In the genomic region with DNA sequence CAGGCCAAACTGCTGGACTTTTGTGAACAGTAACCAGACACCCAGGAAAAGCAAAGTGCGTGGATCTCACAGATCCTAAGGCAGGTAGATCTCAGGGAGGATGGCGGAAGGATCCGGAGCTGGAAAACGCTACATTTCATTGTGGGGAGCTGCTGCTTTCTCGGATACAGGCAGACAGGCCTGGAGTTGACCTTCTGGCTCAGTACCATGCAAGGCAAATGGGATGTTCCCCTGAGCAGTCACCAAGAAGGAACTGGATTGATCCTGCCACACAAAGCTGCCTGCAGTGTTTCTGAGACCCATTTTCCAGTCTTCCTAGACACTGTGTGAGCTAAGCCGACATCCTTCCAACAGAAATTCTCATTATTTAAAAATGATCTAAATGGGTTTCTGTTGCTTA, we compare ENCODE assay signal across 1 cellular context.
TF ChIP-seq lines count a peak whose summit lies in the region.

No MANE protein-coding gene starts in this region.

TF ChIP-seq in neural cell, 6 proteins besides CTCF, POLR2A, EP300 and RAD21:
- TF ChIP-seq, protein P1, sequence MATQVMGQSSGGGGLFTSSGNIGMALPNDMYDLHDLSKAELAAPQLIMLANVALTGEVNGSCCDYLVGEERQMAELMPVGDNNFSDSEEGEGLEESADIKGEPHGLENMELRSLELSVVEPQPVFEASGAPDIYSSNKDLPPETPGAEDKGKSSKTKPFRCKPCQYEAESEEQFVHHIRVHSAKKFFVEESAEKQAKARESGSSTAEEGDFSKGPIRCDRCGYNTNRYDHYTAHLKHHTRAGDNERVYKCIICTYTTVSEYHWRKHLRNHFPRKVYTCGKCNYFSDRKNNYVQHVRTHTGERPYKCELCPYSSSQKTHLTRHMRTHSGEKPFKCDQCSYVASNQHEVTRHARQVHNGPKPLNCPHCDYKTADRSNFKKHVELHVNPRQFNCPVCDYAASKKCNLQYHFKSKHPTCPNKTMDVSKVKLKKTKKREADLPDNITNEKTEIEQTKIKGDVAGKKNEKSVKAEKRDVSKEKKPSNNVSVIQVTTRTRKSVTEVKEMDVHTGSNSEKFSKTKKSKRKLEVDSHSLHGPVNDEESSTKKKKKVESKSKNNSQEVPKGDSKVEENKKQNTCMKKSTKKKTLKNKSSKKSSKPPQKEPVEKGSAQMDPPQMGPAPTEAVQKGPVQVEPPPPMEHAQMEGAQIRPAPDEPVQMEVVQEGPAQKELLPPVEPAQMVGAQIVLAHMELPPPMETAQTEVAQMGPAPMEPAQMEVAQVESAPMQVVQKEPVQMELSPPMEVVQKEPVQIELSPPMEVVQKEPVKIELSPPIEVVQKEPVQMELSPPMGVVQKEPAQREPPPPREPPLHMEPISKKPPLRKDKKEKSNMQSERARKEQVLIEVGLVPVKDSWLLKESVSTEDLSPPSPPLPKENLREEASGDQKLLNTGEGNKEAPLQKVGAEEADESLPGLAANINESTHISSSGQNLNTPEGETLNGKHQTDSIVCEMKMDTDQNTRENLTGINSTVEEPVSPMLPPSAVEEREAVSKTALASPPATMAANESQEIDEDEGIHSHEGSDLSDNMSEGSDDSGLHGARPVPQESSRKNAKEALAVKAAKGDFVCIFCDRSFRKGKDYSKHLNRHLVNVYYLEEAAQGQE (IDR thresholded peaks at IDR 0.05; ENCODE audit: borderline replicate concordance) = peak; percentile 47
- TF ChIP-seq EZH2 (IDR thresholded peaks at IDR 0.05; ENCODE audit: borderline replicate concordance, insufficient read depth, low read length, poor library complexity, severe bottlenecking) = no peak
TF ChIP-seq in neural cell: peak in this region for 1.
